11 cellular contexts compared by ENCODE assay signal in genomic region chr12:53590661-53591060, GRCh38.
"Had no signal": no experiment of that assay in that cellular context is flagged by ENCODE, and none has a peak within 500 bp of the region (broad histone marks: within the 10 kb centered on the region; RNA-seq: fewer than 3 reads in every experiment).

No MANE protein-coding gene starts in this region.

- H3K27me3 Mint-ChIP-seq: stimulated activated naive CD8-positive, alpha-beta T cell treated with anti-CD3 and anti-CD28 coated beads, Interleukin-15, amount 100 ng/mL, for 72 hours had no signal

- ATAC-seq: activated CD8-positive, alpha-beta T cell treated with anti-CD3 and anti-CD28 coated beads, Interleukin-2, amount 10 ng/mL, durations not matched to agents 7 days and 5 days; foreskin keratinocyte; stimulated activated naive CD8-positive, alpha-beta T cell treated with anti-CD3 and anti-CD28 coated beads, Interleukin-15, amount 100 ng/mL, for 72 hours had no signal

- H3K27ac ChIP-seq: foreskin keratinocyte, parathyroid adenoma had no signal

- H3K9me3 Mint-ChIP-seq: stimulated activated naive CD8-positive, alpha-beta T cell treated with anti-CD3 and anti-CD28 coated beads, Interleukin-15, amount 100 ng/mL, for 72 hours had no signal

- H3K27ac Mint-ChIP-seq: activated CD8-positive, alpha-beta T cell treated with anti-CD3 and anti-CD28 coated beads, Interleukin-2, amount 10 ng/mL, durations not matched to agents 7 days and 5 days had no signal

- DNase-seq: activated CD4-positive, alpha-beta T cell treated with anti-CD3 and anti-CD28 coated beads for 48 hours; activated CD8-positive, alpha-beta memory T cell treated with anti-CD3 and anti-CD28 coated beads, Interleukin-2, amount 50 U/mL, for 48 hours; activated CD8-positive, alpha-beta T cell treated with anti-CD3 and anti-CD28 coated beads, Interleukin-2, amount 10 ng/mL, durations not matched to agents 7 days and 5 days; activated naive CD4-positive, alpha-beta T cell; foreskin keratinocyte; mesendoderm; stimulated activated CD4-positive, alpha-beta T cell treated with anti-CD3 and anti-CD28 coated beads, Interleukin-15, amount 100 ng/mL, for 24 hours; stimulated activated CD4-positive, alpha-beta T cell treated with anti-CD3 and anti-CD28 coated beads, Interleukin-4, amount 100 ng/mL, for 24 hours; stimulated activated naive CD8-positive, alpha-beta T cell treated with anti-CD3 and anti-CD28 coated beads, Interleukin-15, amount 100 ng/mL, for 72 hours; trophoblast cell had no signal

- H3K4me3 Mint-ChIP-seq: activated CD8-positive, alpha-beta T cell treated with anti-CD3 and anti-CD28 coated beads, Interleukin-2, amount 10 ng/mL, durations not matched to agents 7 days and 5 days; stimulated activated naive CD8-positive, alpha-beta T cell treated with anti-CD3 and anti-CD28 coated beads, Interleukin-15, amount 100 ng/mL, for 72 hours had no signal
